8 cellular contexts compared by ENCODE assay signal in the genomic region with DNA sequence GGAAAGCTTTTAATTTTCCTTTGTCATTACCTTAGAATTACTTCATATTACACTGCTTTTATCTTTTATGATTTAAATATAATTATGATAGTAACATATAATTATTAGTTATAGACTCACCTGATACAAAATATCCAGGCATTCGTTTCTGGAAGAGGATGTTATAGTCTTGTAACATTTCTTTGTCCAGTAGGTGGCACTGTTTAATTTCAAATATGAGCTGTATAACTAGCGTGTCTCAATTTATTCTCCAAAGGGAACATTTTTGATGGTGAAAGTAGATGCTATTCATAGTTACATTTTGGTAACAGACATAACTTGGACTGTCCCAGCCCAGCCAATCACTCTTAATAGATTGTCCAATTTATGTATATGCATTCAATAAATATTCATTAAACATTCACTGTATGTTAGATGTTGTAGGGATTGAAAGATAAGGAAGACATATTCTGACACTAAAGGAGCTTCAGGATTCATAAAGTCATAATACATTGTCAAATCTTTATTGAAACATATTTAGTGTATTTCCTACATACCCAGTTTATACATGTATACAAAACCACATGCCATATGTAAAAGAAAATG. TPM values are rescaled to one million over a fixed set of nuclear protein-coding genes. Genes with fewer than 3 reads are reported as not detected.
DNase-seq lines count a peak whose midpoint lies in the region; ATAC-seq and TF ChIP-seq lines count a peak whose summit lies in the region.

No MANE protein-coding gene starts in this region.

- H4K20me1 ChIP-seq in neural cell (ENCODE audit: insufficient read depth), result no peaks in the 10 kb centered on the region

- no peaks in the 10 kb centered on the region for H3K27me3 ChIP-seq in esophagus squamous epithelium
- no peaks in the 10 kb centered on the region for H3K27me3 ChIP-seq in neural cell (ENCODE audit: insufficient read depth, low read depth, low read length)
- no peaks in the 10 kb centered on the region for H3K27me3 ChIP-seq in MG63

- 1 to 2% methylated on average over 2 of the region's 2 CpGs for WGBS in esophagus squamous epithelium, 2 donors

- no peak overlapping the region for H2AFZ ChIP-seq in neural cell (ENCODE audit: low read depth, low read length)

- TF ChIP-seq CTCF in esophagus squamous epithelium (IDR thresholded peaks at IDR 0.05), result peak in 5 of 6 experiments; percentile 37 to 70 (median 62)
- TF ChIP-seq CTCF in neural cell (IDR thresholded peaks at IDR 0.05; ENCODE audit: poor library complexity, severe bottlenecking), result peak; percentile 80

- intact Hi-C loops in esophagus squamous epithelium (cut with DNase I), result no loop called here

- TF ChIP-seq EP300 in neural cell (conservative IDR thresholded peaks at IDR 0.05; ENCODE audit: poor library complexity, severe bottlenecking), result no peak

- no peak for TF ChIP-seq POLR2A in esophagus squamous epithelium (IDR thresholded peaks at IDR 0.05)

- peak; percentile 60 for ATAC-seq in GM21737 (IDR thresholded peaks at IDR 0.05; ENCODE audit: unreplicated experiment)

- H3K9ac ChIP-seq in neural cell (ENCODE audit: low read length), result no peak overlapping the region

- H3K36me3 ChIP-seq in esophagus squamous epithelium (no peaks in the 10 kb centered on the region), neural cell (ENCODE audit: insufficient read depth, low read length) (no peaks in the 10 kb centered on the region), MG63 (peaks cover 4% of the 10 kb centered on the region; the same call in 1 of the 2 replicates)

- no peaks in the 10 kb centered on the region for H3K79me2 ChIP-seq in neural cell (replicated peaks; ENCODE audit: insufficient read depth, low read length)

- H3K27ac ChIP-seq in esophagus squamous epithelium (no peak overlapping the region), neural cell (ENCODE audit: low read length) (no peak overlapping the region)

- DNase-seq in ELR (ENCODE audit: low read depth), result peak; percentile 74
- peak; percentile 67 for DNase-seq in LHCN-M2 (ENCODE audit: low read depth)
- peak; percentile 24 for DNase-seq in SK-N-DZ (ENCODE audit: low spot score)
- DNase-seq in esophagus squamous epithelium (lab: John Stamatoyannopoulos, UW), result no peak
- no peak for DNase-seq in MG63
- DNase-seq in activated CD8-positive, alpha-beta memory T cell treated with anti-CD3 and anti-CD28 coated beads for 24 hours, result no peak

- H3K9me2 ChIP-seq in neural cell (ENCODE audit: insufficient read depth, low read length), result no peaks in the 10 kb centered on the region

- no peak overlapping the region for H3K4me3 ChIP-seq in esophagus squamous epithelium
- no peak overlapping the region for H3K4me3 ChIP-seq in neural cell (ENCODE audit: low read length)
- no peak overlapping the region for H3K4me3 ChIP-seq in MG63

- TF ChIP-seq RAD21 in neural cell (conservative IDR thresholded peaks at IDR 0.05), result peak; percentile 85

- H3K9me3 ChIP-seq in esophagus squamous epithelium (no peaks in the 10 kb centered on the region), neural cell (ENCODE audit: low read length) (no peaks in the 10 kb centered on the region), MG63 (no peaks in the 10 kb centered on the region)

- H3F3A ChIP-seq in neural cell (ENCODE audit: insufficient read depth, low read length, poor library complexity, severe bottlenecking), result no peaks in the 10 kb centered on the region

- H3K4me2 ChIP-seq in neural cell (ENCODE audit: low read length), result no peak overlapping the region

- peaks cover 0 to 10% (median 0%) of the 10 kb centered on the region in 3 donors for H3K4me1 ChIP-seq in esophagus squamous epithelium

TF ChIP-seq in neural cell, 6 proteins besides CTCF, POLR2A, EP300 and RAD21:
- TF ChIP-seq EZH2 (IDR thresholded peaks at IDR 0.05; ENCODE audit: borderline replicate concordance, insufficient read depth, low read length, poor library complexity, severe bottlenecking), result no peak
- TF ChIP-seq POLR2AphosphoS5 (IDR thresholded peaks at IDR 0.05), result no peak
- TF ChIP-seq, protein P1, sequence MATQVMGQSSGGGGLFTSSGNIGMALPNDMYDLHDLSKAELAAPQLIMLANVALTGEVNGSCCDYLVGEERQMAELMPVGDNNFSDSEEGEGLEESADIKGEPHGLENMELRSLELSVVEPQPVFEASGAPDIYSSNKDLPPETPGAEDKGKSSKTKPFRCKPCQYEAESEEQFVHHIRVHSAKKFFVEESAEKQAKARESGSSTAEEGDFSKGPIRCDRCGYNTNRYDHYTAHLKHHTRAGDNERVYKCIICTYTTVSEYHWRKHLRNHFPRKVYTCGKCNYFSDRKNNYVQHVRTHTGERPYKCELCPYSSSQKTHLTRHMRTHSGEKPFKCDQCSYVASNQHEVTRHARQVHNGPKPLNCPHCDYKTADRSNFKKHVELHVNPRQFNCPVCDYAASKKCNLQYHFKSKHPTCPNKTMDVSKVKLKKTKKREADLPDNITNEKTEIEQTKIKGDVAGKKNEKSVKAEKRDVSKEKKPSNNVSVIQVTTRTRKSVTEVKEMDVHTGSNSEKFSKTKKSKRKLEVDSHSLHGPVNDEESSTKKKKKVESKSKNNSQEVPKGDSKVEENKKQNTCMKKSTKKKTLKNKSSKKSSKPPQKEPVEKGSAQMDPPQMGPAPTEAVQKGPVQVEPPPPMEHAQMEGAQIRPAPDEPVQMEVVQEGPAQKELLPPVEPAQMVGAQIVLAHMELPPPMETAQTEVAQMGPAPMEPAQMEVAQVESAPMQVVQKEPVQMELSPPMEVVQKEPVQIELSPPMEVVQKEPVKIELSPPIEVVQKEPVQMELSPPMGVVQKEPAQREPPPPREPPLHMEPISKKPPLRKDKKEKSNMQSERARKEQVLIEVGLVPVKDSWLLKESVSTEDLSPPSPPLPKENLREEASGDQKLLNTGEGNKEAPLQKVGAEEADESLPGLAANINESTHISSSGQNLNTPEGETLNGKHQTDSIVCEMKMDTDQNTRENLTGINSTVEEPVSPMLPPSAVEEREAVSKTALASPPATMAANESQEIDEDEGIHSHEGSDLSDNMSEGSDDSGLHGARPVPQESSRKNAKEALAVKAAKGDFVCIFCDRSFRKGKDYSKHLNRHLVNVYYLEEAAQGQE (IDR thresholded peaks at IDR 0.05; ENCODE audit: borderline replicate concordance), result no peak
- peak; percentile 84 for TF ChIP-seq SMC3 (conservative IDR thresholded peaks at IDR 0.05; ENCODE audit: poor library complexity)
- TF ChIP-seq MXI1 (conservative IDR thresholded peaks at IDR 0.05; ENCODE audit: poor library complexity, severe bottlenecking), result no peak
- TF ChIP-seq TAF1 (IDR thresholded peaks at IDR 0.05; ENCODE audit: low read depth), result no peak
TF ChIP-seq in neural cell: peak in this region for 1.

RNA-seq across cellular contexts. Expression of gene DAW1, which starts 19.2 kb away (rescaled TPM):
- total RNA-seq in LHCN-M2 (2014; rRNA removed) (0.23 and 0.32 TPM in 2 replicates), esophagus squamous epithelium (1 to 10 TPM in 1 of 4 donors, not detected in 3; 1.4 TPM)
- not detected for polyA plus RNA-seq in LHCN-M2 (2012)
- polyA plus RNA-seq in SK-N-DZ (2014; cell fraction: cytosol; rRNA removed), result not detected in 2 replicates
- not detected in 2 replicates for polyA plus RNA-seq in SK-N-DZ (2014; cell fraction: nucleus; rRNA removed)
- polyA plus RNA-seq in neural cell, result 1.5 and 3.8 TPM in 2 replicates
- 0.49 and 2.2 TPM in 2 replicates for polyA minus RNA-seq in neural cell
- 8.3 and 8.5 TPM in 2 replicates for total RNA-seq in MG63 (2014; rRNA removed; shearing (Covaris generic); ENCODE audit: low replicate concordance)

Comparison
In these comparisons a context has a peak if more than half of its experiments do, and no peak if none do; other contexts are left out.
1. DNase-seq: peak in ELR (single experiment), LHCN-M2 (single experiment) and SK-N-DZ (single experiment); none in esophagus squamous epithelium (single experiment), MG63 (single experiment) and activated CD8-positive, alpha-beta memory T cell treated with anti-CD3 and anti-CD28 coated beads for 24 hours (single experiment).